In the genomic region with DNA sequence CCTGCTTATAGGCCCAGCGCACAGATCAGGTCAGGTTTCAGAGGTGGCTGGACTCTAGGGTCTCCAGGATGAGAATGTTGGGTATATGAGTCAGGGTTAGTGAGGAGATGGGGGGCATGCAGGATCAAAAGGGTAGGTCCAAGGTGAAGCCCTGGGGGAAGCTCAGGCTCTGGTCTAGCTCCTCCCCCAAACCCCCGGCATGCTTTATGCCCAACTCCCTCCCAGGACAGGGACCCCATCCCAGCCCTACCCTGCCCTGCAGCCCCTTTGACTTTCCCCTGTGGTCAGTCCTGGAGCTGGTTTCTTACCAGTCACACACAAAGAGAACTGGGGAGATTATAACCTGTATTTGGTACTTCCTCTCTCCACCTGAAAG, we compare ENCODE assay signal across 1 cellular context.
A peak's percentile ranks its signal among the peaks of the same experiment; 100 is the strongest.
TF ChIP-seq lines count a peak whose summit lies in the region.

No MANE protein-coding gene starts in this region.

TF ChIP-seq in K562, 482 proteins besides CTCF, POLR2A, EP300 and RAD21:
- TF ChIP-seq, protein P1, sequence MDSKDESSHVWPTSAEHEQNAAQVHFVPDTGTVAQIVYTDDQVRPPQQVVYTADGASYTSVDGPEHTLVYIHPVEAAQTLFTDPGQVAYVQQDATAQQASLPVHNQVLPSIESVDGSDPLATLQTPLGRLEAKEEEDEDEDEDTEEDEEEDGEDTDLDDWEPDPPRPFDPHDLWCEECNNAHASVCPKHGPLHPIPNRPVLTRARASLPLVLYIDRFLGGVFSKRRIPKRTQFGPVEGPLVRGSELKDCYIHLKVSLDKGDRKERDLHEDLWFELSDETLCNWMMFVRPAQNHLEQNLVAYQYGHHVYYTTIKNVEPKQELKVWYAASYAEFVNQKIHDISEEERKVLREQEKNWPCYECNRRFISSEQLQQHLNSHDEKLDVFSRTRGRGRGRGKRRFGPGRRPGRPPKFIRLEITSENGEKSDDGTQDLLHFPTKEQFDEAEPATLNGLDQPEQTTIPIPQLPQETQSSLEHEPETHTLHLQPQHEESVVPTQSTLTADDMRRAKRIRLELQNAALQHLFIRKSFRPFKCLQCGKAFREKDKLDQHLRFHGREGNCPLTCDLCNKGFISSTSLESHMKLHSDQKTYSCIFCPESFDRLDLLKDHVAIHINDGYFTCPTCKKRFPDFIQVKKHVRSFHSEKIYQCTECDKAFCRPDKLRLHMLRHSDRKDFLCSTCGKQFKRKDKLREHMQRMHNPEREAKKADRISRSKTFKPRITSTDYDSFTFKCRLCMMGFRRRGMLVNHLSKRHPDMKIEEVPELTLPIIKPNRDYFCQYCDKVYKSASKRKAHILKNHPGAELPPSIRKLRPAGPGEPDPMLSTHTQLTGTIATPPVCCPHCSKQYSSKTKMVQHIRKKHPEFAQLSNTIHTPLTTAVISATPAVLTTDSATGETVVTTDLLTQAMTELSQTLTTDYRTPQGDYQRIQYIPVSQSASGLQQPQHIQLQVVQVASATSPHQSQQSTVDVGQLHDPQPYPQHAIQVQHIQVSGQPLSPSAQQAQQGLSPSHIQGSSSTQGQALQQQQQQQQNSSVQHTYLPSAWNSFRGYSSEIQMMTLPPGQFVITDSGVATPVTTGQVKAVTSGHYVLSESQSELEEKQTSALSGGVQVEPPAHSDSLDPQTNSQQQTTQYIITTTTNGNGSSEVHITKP (IDR thresholded peaks at IDR 0.05; ENCODE audit: partially characterized antibody), result peak; percentile 61
- TF ChIP-seq, protein P2, sequence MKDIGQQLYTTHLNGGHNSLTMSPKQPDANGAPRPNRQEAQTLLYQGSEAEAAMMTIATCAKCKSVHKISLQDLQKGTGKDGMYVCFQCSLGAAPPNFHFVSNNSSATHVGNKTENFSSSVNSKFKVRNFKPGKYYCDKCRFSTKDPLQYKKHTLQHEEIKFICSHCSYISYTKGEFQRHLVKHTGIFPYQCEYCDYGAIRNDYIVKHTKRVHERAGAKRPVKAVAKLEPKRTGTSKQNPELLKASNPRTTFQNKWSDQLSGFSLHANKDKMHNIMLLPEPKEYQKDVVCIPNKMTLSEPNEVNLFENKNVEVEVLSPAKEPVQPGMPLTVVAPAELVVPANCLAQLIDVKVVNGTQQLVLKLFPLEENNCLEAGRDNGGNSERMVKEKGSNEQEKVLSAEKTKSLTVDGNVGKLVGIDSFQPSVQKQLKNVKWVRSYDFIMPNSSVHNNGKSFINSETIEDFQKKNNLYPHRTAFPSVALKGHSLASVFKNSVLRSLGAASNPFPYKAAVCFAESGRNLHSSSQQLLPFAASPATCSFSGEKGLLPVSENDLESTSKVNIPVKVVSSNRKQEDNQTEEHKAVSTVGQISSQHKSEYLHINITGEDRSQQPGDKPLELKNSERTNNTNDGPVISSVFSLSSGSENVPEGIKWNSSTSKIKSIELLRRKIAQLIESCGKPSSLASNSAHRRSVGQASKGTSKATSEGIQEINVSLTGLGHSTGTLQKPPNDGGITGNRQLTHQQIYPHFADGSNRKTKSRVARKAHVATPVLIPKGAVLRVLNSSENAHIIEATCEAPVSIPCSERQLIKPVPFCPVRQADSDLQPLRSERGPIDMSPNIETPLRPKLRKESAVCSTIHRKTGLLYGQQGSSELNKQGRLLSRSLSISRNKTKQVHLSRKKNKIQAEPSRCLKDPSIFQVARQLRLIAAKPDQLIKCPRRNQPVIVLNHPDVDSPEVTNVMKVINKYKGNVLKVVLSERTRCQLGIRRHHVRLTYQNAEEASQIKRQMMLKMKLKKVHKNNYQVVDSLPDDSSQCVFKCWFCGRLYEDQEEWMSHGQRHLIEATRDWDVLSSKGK (CRISPR knock-in tag; IDR thresholded peaks at IDR 0.05), result peak; percentile 49; the same call in 1 of the 2 replicates
- no peak for TF ChIP-seq ETS2 (tag; IDR thresholded peaks at IDR 0.05; ENCODE audit: borderline replicate concordance, poor library complexity, severe bottlenecking)
- TF ChIP-seq RBFOX2 (IDR thresholded peaks at IDR 0.05; ENCODE audit: low read depth, low read length), result peak; percentile 59
- 0 out of 2 replicates have a peak, but pooled peaks have one; percentile 35 for TF ChIP-seq CAMTA2 (CRISPR knock-in tag; conservative IDR thresholded peaks at IDR 0.05)
- 0 out of 2 replicates have a peak, but pooled peaks have one; percentile 22 for TF ChIP-seq ZNF766 (CRISPR knock-in tag; conservative IDR thresholded peaks at IDR 0.05)
- no peak for TF ChIP-seq OTX1 (CRISPR knock-in tag; IDR thresholded peaks at IDR 0.05)
- TF ChIP-seq RHOXF2B (CRISPR knock-in tag; conservative IDR thresholded peaks at IDR 0.05), result 0 out of 2 replicates have a peak, but pooled peaks have one; percentile 3
- TF ChIP-seq NCOA2 (IDR thresholded peaks at IDR 0.05; ENCODE audit: partially characterized antibody in 2 of 2), result no peak
- no peak for TF ChIP-seq TCF3 (CRISPR knock-in tag; IDR thresholded peaks at IDR 0.05)
- TF ChIP-seq, protein P3, sequence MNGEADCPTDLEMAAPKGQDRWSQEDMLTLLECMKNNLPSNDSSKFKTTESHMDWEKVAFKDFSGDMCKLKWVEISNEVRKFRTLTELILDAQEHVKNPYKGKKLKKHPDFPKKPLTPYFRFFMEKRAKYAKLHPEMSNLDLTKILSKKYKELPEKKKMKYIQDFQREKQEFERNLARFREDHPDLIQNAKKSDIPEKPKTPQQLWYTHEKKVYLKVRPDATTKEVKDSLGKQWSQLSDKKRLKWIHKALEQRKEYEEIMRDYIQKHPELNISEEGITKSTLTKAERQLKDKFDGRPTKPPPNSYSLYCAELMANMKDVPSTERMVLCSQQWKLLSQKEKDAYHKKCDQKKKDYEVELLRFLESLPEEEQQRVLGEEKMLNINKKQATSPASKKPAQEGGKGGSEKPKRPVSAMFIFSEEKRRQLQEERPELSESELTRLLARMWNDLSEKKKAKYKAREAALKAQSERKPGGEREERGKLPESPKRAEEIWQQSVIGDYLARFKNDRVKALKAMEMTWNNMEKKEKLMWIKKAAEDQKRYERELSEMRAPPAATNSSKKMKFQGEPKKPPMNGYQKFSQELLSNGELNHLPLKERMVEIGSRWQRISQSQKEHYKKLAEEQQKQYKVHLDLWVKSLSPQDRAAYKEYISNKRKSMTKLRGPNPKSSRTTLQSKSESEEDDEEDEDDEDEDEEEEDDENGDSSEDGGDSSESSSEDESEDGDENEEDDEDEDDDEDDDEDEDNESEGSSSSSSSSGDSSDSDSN (IDR thresholded peaks at IDR 0.05; ENCODE audit: borderline replicate concordance in 1 of 2, low read depth in 2 of 2, low read length in 2 of 2), result 0 out of 4 replicates have a peak, but pooled peaks of 1 of the 2 experiments have one; percentile 41
- no peak for TF ChIP-seq DACH1 (IDR thresholded peaks at IDR 0.05; ENCODE audit: partially characterized antibody)
- 0 out of 2 replicates have a peak, but pooled peaks have one; percentile 30 for TF ChIP-seq HNRNPL (IDR thresholded peaks at IDR 0.05; ENCODE audit: low read depth, low read length)
- TF ChIP-seq, protein P4, sequence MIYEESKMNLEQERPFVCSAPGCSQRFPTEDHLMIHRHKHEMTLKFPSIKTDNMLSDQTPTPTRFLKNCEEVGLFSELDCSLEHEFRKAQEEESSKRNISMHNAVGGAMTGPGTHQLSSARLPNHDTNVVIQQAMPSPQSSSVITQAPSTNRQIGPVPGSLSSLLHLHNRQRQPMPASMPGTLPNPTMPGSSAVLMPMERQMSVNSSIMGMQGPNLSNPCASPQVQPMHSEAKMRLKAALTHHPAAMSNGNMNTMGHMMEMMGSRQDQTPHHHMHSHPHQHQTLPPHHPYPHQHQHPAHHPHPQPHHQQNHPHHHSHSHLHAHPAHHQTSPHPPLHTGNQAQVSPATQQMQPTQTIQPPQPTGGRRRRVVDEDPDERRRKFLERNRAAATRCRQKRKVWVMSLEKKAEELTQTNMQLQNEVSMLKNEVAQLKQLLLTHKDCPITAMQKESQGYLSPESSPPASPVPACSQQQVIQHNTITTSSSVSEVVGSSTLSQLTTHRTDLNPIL (CRISPR knock-in tag; IDR thresholded peaks at IDR 0.05), result no peak
- 0 out of 2 replicates have a peak, but pooled peaks have one; percentile 47 for TF ChIP-seq ZFPM2 (CRISPR knock-in tag; IDR thresholded peaks at IDR 0.05)
- TF ChIP-seq, protein P5, sequence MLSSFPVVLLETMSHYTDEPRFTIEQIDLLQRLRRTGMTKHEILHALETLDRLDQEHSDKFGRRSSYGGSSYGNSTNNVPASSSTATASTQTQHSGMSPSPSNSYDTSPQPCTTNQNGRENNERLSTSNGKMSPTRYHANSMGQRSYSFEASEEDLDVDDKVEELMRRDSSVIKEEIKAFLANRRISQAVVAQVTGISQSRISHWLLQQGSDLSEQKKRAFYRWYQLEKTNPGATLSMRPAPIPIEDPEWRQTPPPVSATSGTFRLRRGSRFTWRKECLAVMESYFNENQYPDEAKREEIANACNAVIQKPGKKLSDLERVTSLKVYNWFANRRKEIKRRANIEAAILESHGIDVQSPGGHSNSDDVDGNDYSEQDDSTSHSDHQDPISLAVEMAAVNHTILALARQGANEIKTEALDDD (IDR thresholded peaks at IDR 0.05), result peak; percentile 1; the same call in 1 of the 2 replicates
- TF ChIP-seq SPI1 (IDR thresholded peaks at IDR 0.05; ENCODE audit: borderline replicate concordance, low read depth, low read length), result peak; percentile 34; the same call in 1 of the 2 replicates
- TF ChIP-seq, protein P6, sequence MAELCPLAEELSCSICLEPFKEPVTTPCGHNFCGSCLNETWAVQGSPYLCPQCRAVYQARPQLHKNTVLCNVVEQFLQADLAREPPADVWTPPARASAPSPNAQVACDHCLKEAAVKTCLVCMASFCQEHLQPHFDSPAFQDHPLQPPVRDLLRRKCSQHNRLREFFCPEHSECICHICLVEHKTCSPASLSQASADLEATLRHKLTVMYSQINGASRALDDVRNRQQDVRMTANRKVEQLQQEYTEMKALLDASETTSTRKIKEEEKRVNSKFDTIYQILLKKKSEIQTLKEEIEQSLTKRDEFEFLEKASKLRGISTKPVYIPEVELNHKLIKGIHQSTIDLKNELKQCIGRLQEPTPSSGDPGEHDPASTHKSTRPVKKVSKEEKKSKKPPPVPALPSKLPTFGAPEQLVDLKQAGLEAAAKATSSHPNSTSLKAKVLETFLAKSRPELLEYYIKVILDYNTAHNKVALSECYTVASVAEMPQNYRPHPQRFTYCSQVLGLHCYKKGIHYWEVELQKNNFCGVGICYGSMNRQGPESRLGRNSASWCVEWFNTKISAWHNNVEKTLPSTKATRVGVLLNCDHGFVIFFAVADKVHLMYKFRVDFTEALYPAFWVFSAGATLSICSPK (IDR thresholded peaks at IDR 0.05; ENCODE audit: borderline replicate concordance), result no peak
- TF ChIP-seq ZBTB7A (IDR thresholded peaks at IDR 0.05; ENCODE audit: borderline replicate concordance, control insufficient read depth, low read depth, low read length), result peak; percentile 40; the same call in 1 of the 2 replicates
- 0 out of 2 replicates have a peak, but pooled peaks have one; percentile 64 for TF ChIP-seq PHB (CRISPR knock-in tag; IDR thresholded peaks at IDR 0.05)
TF ChIP-seq in K562: peak in this region for 13.
